8 cellular contexts compared by ENCODE assay signal in genomic region chr2:229780856-229781773, GRCh38.
DNase-seq lines count a peak whose midpoint lies in the region; ATAC-seq and TF ChIP-seq lines count a peak whose summit lies in the region.

No MANE protein-coding gene starts in this region.

- peaks cover 4% of the 10 kb centered on the region for H3K4me1 ChIP-seq in NT2/D1 (ENCODE audit: insufficient read depth, insufficient read length)
- peaks cover 7% of the 10 kb centered on the region for H3K4me1 ChIP-seq in testis

- H3K4me3 Mint-ChIP-seq in activated T-cell treated with anti-CD3 and anti-CD28 coated beads, Interleukin-2, amount 50 U/mL, for 72 hours = no peak overlapping the region
- H3K4me3 Mint-ChIP-seq in chondrocyte (ENCODE audit: unreplicated experiment) = no peak overlapping the region

- peak; percentile 55 to 63 for ATAC-seq in activated T-cell treated with anti-CD3 and anti-CD28 coated beads, Interleukin-2, amount 50 U/mL, for 72 hours (replicated peaks in 1 of 2)
- ATAC-seq in HG03432 (IDR thresholded peaks at IDR 0.05; ENCODE audit: unreplicated experiment) (peak; percentile 50), left colon (peak; percentile 77), GM19023 (IDR thresholded peaks at IDR 0.05; ENCODE audit: unreplicated experiment) (no peak)

- H3K9me3 ChIP-seq in NT2/D1 (ENCODE audit: insufficient read depth, low read length) = no peaks in the 10 kb centered on the region
- H3K9me3 ChIP-seq in testis = no peaks in the 10 kb centered on the region

- intact Hi-C loops in left colon (cut with DNase I, micrococcal nuclease) = no loop called here
- intact Hi-C loops in testis (cut with DNase I; ENCODE audit: low total_unique reads) = no loop called here

- no peak for TF ChIP-seq POLR2A in testis (IDR thresholded peaks at IDR 0.05)

- peaks cover 69% of the 10 kb centered on the region for H3K36me3 ChIP-seq in NT2/D1 (ENCODE audit: insufficient read depth, insufficient read length, low read length)
- H3K36me3 ChIP-seq in testis (ENCODE audit: low read depth, missing control alignments) = no peaks in the 10 kb centered on the region

- H3K36me3 Mint-ChIP-seq in activated T-cell treated with anti-CD3 and anti-CD28 coated beads, Interleukin-2, amount 50 U/mL, for 72 hours (ENCODE audit: insufficient read depth in 2 of 2) = peaks cover 2 to 22% of the 10 kb centered on the region in 2 donors
- peaks cover 21% of the 10 kb centered on the region for H3K36me3 Mint-ChIP-seq in chondrocyte (ENCODE audit: low read depth)

- no peak overlapping the region for H3K9ac ChIP-seq in NT2/D1 (ENCODE audit: insufficient read length, low read depth)

- peak overlapping the region; percentile 69 for H3K27ac Mint-ChIP-seq in activated T-cell treated with anti-CD3 and anti-CD28 coated beads, Interleukin-2, amount 50 U/mL, for 72 hours
- H3K27ac Mint-ChIP-seq in chondrocyte (ENCODE audit: unreplicated experiment) = peak overlapping the region; percentile 65

- H3K27ac ChIP-seq in testis = no peak overlapping the region

- peaks cover 23% of the 10 kb centered on the region for H3K4me1 Mint-ChIP-seq in activated T-cell treated with anti-CD3 and anti-CD28 coated beads, Interleukin-2, amount 50 U/mL, for 72 hours (ENCODE audit: low read depth)
- peaks cover 38% of the 10 kb centered on the region for H3K4me1 Mint-ChIP-seq in chondrocyte (ENCODE audit: low read depth)

- no peaks in the 10 kb centered on the region for H3K9me3 Mint-ChIP-seq in activated T-cell treated with anti-CD3 and anti-CD28 coated beads, Interleukin-2, amount 50 U/mL, for 72 hours
- no peaks in the 10 kb centered on the region for H3K9me3 Mint-ChIP-seq in chondrocyte (ENCODE audit: low read depth)

- TF ChIP-seq CTCF in chondrocyte (IDR thresholded peaks at IDR 0.05) (peak; percentile 93), testis (IDR thresholded peaks at IDR 0.05) (peak; percentile 58 to 94 (median 69))

- H3K27me3 ChIP-seq in NT2/D1 (ENCODE audit: insufficient read depth, insufficient read length) = no peaks in the 10 kb centered on the region
- no peaks in the 10 kb centered on the region for H3K27me3 ChIP-seq in testis

- H3K4me3 ChIP-seq in NT2/D1 (ENCODE audit: insufficient read length, low read depth) = no peak overlapping the region
- H3K4me3 ChIP-seq in testis = no peak overlapping the region

- DNase-seq in activated T-cell treated with anti-CD3 and anti-CD28 coated beads, Interleukin-2, amount 50 U/mL, for 72 hours = no peak
- DNase-seq in activated T-cell treated with anti-CD3 and anti-CD28 coated beads, Interleukin-2, amount 50 U/mL, for 1 hour = no peak
- DNase-seq in NT2/D1 (ENCODE audit: low read depth, low spot score) (peak; percentile 32), chondrocyte (ENCODE audit: low spot score) (no peak), left colon (no peak), testis (no peak)

- H3K27me3 Mint-ChIP-seq in activated T-cell treated with anti-CD3 and anti-CD28 coated beads, Interleukin-2, amount 50 U/mL, for 72 hours (ENCODE audit: low read depth) = no peaks in the 10 kb centered on the region
- no peaks in the 10 kb centered on the region for H3K27me3 Mint-ChIP-seq in chondrocyte (ENCODE audit: low read depth)
